8 cellular contexts compared by ENCODE assay signal in the genomic region with DNA sequence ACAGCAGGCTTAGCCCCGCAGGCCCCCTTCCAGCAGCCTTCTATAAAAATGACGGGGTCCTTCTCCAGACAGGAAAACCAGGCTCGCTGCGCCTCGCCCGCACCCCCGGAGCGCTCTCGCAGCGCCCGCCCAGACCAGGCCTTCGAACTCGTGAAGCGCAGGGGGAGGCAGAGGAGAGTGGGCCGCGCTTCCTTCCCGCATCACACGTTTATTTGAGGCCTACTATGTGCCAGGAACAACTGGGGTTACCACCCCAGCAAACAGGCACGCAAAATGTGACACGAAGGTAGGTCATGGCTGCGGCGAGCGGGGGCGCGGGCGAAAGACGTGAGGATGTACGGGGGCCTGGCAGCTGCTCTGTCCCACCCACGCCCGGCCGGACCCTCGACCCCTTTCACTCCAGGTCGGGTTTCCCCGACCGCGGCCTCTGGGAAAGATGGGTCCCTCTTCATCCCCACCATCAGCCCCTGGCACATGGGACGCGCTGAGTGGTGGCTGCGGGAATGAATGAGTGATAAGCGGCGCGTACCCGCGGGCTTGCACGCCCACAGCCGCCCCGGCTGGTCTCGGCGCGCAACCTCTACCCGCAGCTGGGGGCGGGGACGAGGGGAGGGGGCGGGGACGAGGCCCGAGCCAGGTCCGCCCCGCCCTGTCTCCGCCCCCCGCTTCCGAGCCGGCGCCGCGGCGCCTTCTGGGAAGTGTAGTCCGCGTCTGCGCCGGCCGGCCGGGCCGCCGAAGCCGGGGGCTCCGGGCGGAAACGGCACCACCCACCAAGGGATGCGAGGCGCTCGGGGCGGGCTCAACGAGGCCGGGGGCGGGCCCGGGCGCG. TPM values are rescaled to one million over a fixed set of nuclear protein-coding genes. Genes with fewer than 3 reads are reported as not detected.
DNase-seq lines count a peak whose midpoint lies in the region; ATAC-seq and TF ChIP-seq lines count a peak whose summit lies in the region.

No MANE protein-coding gene starts in this region.

- H3K27ac Mint-ChIP-seq in neural crest cell (ENCODE audit: unreplicated experiment): no peak overlapping the region
- no peak overlapping the region for H3K27ac Mint-ChIP-seq in stimulated activated naive CD8-positive, alpha-beta T cell treated with anti-CD3 and anti-CD28 coated beads, Interleukin-15, Interleukin-2, amounts not matched to agents 100 ng/mL and 50 ng/mL, for 24 hours

- peak overlapping the region; percentile 81 for H3K4me3 Mint-ChIP-seq in neural crest cell
- peak overlapping the region; percentile 71 for H3K4me3 Mint-ChIP-seq in stimulated activated naive CD8-positive, alpha-beta T cell treated with anti-CD3 and anti-CD28 coated beads, Interleukin-15, Interleukin-2, amounts not matched to agents 100 ng/mL and 50 ng/mL, for 24 hours

- no peaks in the 10 kb centered on the region for H3K27me3 Mint-ChIP-seq in neural crest cell (ENCODE audit: low read depth)
- H3K27me3 Mint-ChIP-seq in stimulated activated naive CD8-positive, alpha-beta T cell treated with anti-CD3 and anti-CD28 coated beads, Interleukin-15, Interleukin-2, amounts not matched to agents 100 ng/mL and 50 ng/mL, for 24 hours: peaks cover 4% of the 10 kb centered on the region

- peaks cover 20% of the 10 kb centered on the region for H3K9me3 Mint-ChIP-seq in neural crest cell
- H3K9me3 Mint-ChIP-seq in stimulated activated naive CD8-positive, alpha-beta T cell treated with anti-CD3 and anti-CD28 coated beads, Interleukin-15, Interleukin-2, amounts not matched to agents 100 ng/mL and 50 ng/mL, for 24 hours: peaks cover 21% of the 10 kb centered on the region

- H3K4me3 ChIP-seq in foreskin fibroblast (ENCODE audit: low read depth in 1 of 2, low read length in 2 of 2): peak overlapping the region; percentile 82 to 83

- ATAC-seq in GM21786 (IDR thresholded peaks at IDR 0.05; ENCODE audit: unreplicated experiment): peak; percentile 87

- TF ChIP-seq POLR2A in Raji (IDR thresholded peaks at IDR 0.05; ENCODE audit: insufficient read depth, low read depth, low read length): peak; percentile 54

- TF ChIP-seq CTCF in foreskin fibroblast (IDR thresholded peaks at IDR 0.05; ENCODE audit: low read depth, low read length) (no peak), neural crest cell (conservative IDR thresholded peaks at IDR 0.05) (no peak)

- peaks cover 18% of the 10 kb centered on the region for H3K36me3 Mint-ChIP-seq in neural crest cell (ENCODE audit: low read depth)
- H3K36me3 Mint-ChIP-seq in stimulated activated naive CD8-positive, alpha-beta T cell treated with anti-CD3 and anti-CD28 coated beads, Interleukin-15, Interleukin-2, amounts not matched to agents 100 ng/mL and 50 ng/mL, for 24 hours (ENCODE audit: low read depth): peaks cover 19% of the 10 kb centered on the region

- H3K4me1 Mint-ChIP-seq in neural crest cell: peaks cover 25% of the 10 kb centered on the region
- peaks cover 33% of the 10 kb centered on the region for H3K4me1 Mint-ChIP-seq in stimulated activated naive CD8-positive, alpha-beta T cell treated with anti-CD3 and anti-CD28 coated beads, Interleukin-15, Interleukin-2, amounts not matched to agents 100 ng/mL and 50 ng/mL, for 24 hours (ENCODE audit: low read depth)

- DNase-seq in DMS79 (lab: John Stamatoyannopoulos, UW) (peak; percentile 46), Kasumi-1 (lab: John Stamatoyannopoulos, UW) (peak; percentile 61 to 82), activated gamma-delta T cell treated with Interleukin-2 at 50 U/mL for 16 hours (peak; percentile 93), foreskin fibroblast (peak; percentile 84 to 96), neural crest cell (ENCODE audit: low read depth, low spot score) (peak; percentile 83)

RNA-seq across cellular contexts. Expression of a gene that starts 59.1 kb away (rescaled TPM):
- total RNA-seq in neural crest cell: 1.9 and 2.3 TPM in 2 replicates

Comparison
In these comparisons a context has a peak if more than half of its experiments do, and no peak if none do; other contexts are left out.
1. Peak in every context shown above with its lines: DNase-seq, ATAC-seq and H3K4me3 ChIP-seq.